In the genomic region with DNA sequence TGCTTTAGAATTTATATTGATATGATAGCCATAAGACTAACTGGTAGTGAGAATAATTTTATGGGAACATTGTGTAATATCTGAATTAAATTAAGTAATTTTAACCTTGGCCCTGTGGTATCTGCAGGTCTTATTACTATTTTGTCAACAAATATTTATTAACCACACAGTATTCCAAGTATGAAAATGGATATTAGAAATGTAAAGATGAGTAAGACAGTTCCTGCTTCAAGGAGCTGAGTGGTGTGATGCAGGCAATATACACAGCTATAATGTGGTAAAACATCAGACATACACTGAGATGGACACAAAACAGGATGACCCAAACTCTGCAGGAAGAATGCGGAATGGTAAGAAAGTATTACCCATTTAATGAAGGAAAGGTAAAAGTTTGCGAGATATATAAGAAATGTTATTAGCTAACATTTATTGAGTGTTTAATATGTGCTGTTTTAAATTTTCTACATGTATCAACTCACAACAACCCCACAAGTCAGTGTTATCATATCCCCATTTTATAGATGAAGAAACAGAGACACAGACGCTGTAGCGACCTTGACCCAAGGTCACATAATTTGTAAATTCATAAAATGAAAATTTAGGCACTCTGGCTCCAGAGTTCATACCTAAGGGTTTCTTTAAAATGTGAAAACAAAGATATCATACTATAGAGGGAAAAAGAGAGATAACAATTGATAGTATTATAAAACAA, we compare ENCODE assay signal across 20 cellular contexts. TPM values are rescaled to one million over a fixed set of nuclear protein-coding genes. Genes with fewer than 3 reads are reported as not detected.
"Had no signal": no experiment of that assay in that cellular context is flagged by ENCODE, and none has a peak within 500 bp of the region (broad histone marks: within the 10 kb centered on the region; RNA-seq: fewer than 3 reads in every experiment).

No MANE protein-coding gene starts in this region.

- DNase-seq: activated CD4-positive, alpha-beta memory T cell treated with anti-CD3 and anti-CD28 coated beads for 36 hours; activated CD4-positive, alpha-beta T cell treated with anti-CD3 and anti-CD28 coated beads for 48 hours; activated effector memory CD4-positive, alpha-beta T cell treated with Interleukin-2 at 50 U/mL for 16 hours; activated naive CD4-positive, alpha-beta T cell treated with anti-CD3 and anti-CD28 coated beads, Interleukin-2, amount 10 ng/mL, durations not matched to agents 7 days and 5 days; activated T-cell treated with anti-CD3 and anti-CD28 coated beads, Interleukin-2, amount 50 U/mL, for 72 hours; endodermal cell; left ventricle myocardium inferior; midbrain; natural killer cell; spleen; stimulated activated CD4-positive, alpha-beta T cell treated with anti-CD3 and anti-CD28 coated beads, Interleukin-4, amount 100 ng/mL, for 1 hour; stimulated activated naive CD4-positive, alpha-beta T cell; substantia nigra; thyroid gland had no signal

- H3K36me3 Mint-ChIP-seq: natural killer cell had no signal

- H3K4me1 ChIP-seq: ascending aorta, spleen, thyroid gland had no signal

- H3K4me3 Mint-ChIP-seq: activated CD4-positive, alpha-beta memory T cell treated with anti-CD3 and anti-CD28 coated beads for 36 hours; activated naive CD4-positive, alpha-beta T cell treated with anti-CD3 and anti-CD28 coated beads, Interleukin-2, amount 10 ng/mL, durations not matched to agents 7 days and 5 days; activated T-cell treated with anti-CD3 and anti-CD28 coated beads, Interleukin-2, amount 50 U/mL, for 72 hours; endodermal cell; natural killer cell; T-helper 1 cell treated with Interleukin-12 subunit alpha and Interleukin-12 subunit beta and Interleukin-4 antibody, amounts not matched to agents 30 μg/mL and 1 μg/mL, for 36 hours had no signal

- H3K27me3 ChIP-seq: ascending aorta, brain microvascular endothelial cell, spleen, thyroid gland had no signal

- H3K27ac ChIP-seq: ascending aorta, brain microvascular endothelial cell, coronary artery, left ventricle myocardium inferior, spleen, thyroid gland had no signal

- H3K4me3 ChIP-seq: ascending aorta, coronary artery, left ventricle myocardium inferior, spleen, thyroid gland had no signal

- ATAC-seq: activated T-cell treated with anti-CD3 and anti-CD28 coated beads, Interleukin-2, amount 50 U/mL, for 72 hours; natural killer cell had no signal

- H3K27me3 Mint-ChIP-seq: activated CD4-positive, alpha-beta memory T cell treated with anti-CD3 and anti-CD28 coated beads for 36 hours; activated naive CD4-positive, alpha-beta T cell treated with anti-CD3 and anti-CD28 coated beads, Interleukin-2, amount 10 ng/mL, durations not matched to agents 7 days and 5 days; progenitor cell of endocrine pancreas had no signal

- H3K9me3 Mint-ChIP-seq: activated CD4-positive, alpha-beta memory T cell treated with anti-CD3 and anti-CD28 coated beads for 36 hours; activated naive CD4-positive, alpha-beta T cell treated with anti-CD3 and anti-CD28 coated beads, Interleukin-2, amount 10 ng/mL, durations not matched to agents 7 days and 5 days; activated T-cell treated with anti-CD3 and anti-CD28 coated beads, Interleukin-2, amount 50 U/mL, for 72 hours; endodermal cell; natural killer cell; T-helper 1 cell treated with Interleukin-12 subunit alpha and Interleukin-12 subunit beta and Interleukin-4 antibody, amounts not matched to agents 30 μg/mL and 1 μg/mL, for 36 hours had no signal

- H3K36me3 ChIP-seq: ascending aorta, brain microvascular endothelial cell, thyroid gland had no signal

- H3K4me1 Mint-ChIP-seq: natural killer cell had no signal

- H3K27ac Mint-ChIP-seq: activated CD4-positive, alpha-beta memory T cell treated with anti-CD3 and anti-CD28 coated beads for 36 hours; activated T-cell treated with anti-CD3 and anti-CD28 coated beads, Interleukin-2, amount 50 U/mL, for 72 hours; endodermal cell; natural killer cell; progenitor cell of endocrine pancreas had no signal

- H3K9me3 ChIP-seq: ascending aorta, left ventricle myocardium inferior, spleen, thyroid gland had no signal

RNA-seq across cellular contexts. Expression of gene ABCD2, which starts 12.7 kb away (rescaled TPM):
- total RNA-seq: endodermal cell, glomerular endothelial cell, progenitor cell of endocrine pancreas had no signal
